ENCODE assay signal across 19 cellular contexts in the genomic region with DNA sequence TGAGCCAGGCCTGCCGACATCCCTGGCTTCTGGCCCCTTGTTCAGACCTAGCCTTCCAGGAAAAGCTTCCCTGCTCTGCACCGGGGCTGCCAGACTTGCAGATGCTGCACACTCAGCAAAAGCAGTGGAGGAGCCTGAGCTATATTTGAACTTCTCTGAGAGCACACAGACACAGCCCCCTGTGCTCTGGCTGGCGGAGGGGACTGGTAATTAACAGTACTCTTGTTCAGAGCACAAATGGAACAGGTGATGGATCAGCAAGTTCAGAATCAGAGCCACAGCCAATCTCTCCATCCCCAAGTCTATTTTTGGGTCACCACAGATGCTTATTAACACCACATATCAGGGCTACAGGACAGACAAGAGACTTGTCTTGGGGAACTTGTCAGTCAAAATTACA. TPM values are rescaled to one million over a fixed set of nuclear protein-coding genes. Genes with fewer than 3 reads are reported as not detected.
DNase-seq lines count a peak whose midpoint lies in the region; ATAC-seq and TF ChIP-seq lines count a peak whose summit lies in the region.
"Had no signal": no experiment of that assay in that cellular context is flagged by ENCODE, and none has a peak within 500 bp of the region (broad histone marks: within the 10 kb centered on the region; RNA-seq: fewer than 3 reads in every experiment).

No MANE protein-coding gene starts in this region.

- peak; percentile 57 for DNase-seq in RPMI8226
- DNase-seq in esophagus muscularis mucosa (ENCODE audit: extremely low spot score): peak; percentile 60
- DNase-seq in osteocyte (ENCODE audit: extremely low spot score, unreplicated experiment): peak; percentile 77
- no peak for DNase-seq in Kasumi-1 (lab: John Stamatoyannopoulos, UW)
- DNase-seq in ascending aorta (ENCODE audit: low spot score in 2 of 2): no peak
- DNase-seq: AML-193; CD4-positive, alpha-beta T cell; DMS153; DMS79; GDM1; GOT3; H7; HFFc6; IMR-90 had no signal

- H3K36me3 ChIP-seq in esophagus muscularis mucosa (no peaks in the 10 kb centered on the region), ascending aorta (no peaks in the 10 kb centered on the region)

- peaks cover 0 to 4% (median 0%) of the 10 kb centered on the region in 4 donors for H3K9me3 ChIP-seq in esophagus muscularis mucosa
- H3K9me3 ChIP-seq in ascending aorta: no peaks in the 10 kb centered on the region

- H3K27me3 ChIP-seq in esophagus muscularis mucosa: peaks cover 0 to 37% (median 0%) of the 10 kb centered on the region in 4 donors
- H3K27me3 ChIP-seq in ascending aorta: no peaks in the 10 kb centered on the region

- 62% methylated on average over 3 of the region's 3 CpGs for WGBS in esophagus muscularis mucosa

- no peak for ATAC-seq in GM18505 (IDR thresholded peaks at IDR 0.05; ENCODE audit: unreplicated experiment)
- ATAC-seq: HCT116 had no signal

- TF ChIP-seq CTCF in esophagus muscularis mucosa (IDR thresholded peaks at IDR 0.05) (no peak), osteocyte (IDR thresholded peaks at IDR 0.05) (no peak), ascending aorta (IDR thresholded peaks at IDR 0.05) (no peak)

- H3K27me3 Mint-ChIP-seq in osteocyte (ENCODE audit: unreplicated experiment): peaks cover 40% of the 10 kb centered on the region

- H3K36me3 Mint-ChIP-seq in osteocyte (ENCODE audit: unreplicated experiment): no peaks in the 10 kb centered on the region

- intact Hi-C loops in esophagus muscularis mucosa (cut with DNase I): no loop called here
- intact Hi-C loops in ascending aorta (cut with DNase I): no loop called here

- H3K4me1 Mint-ChIP-seq in osteocyte (ENCODE audit: unreplicated experiment): no peaks in the 10 kb centered on the region

- no peak for TF ChIP-seq POLR2A in esophagus muscularis mucosa (IDR thresholded peaks at IDR 0.05; ENCODE audit: low read depth)
- no peak for TF ChIP-seq POLR2A in GM18505 (IDR thresholded peaks at IDR 0.05; ENCODE audit: borderline replicate concordance, extremely low read depth, insufficient read depth, insufficient read length)

- H3K4me1 ChIP-seq in esophagus muscularis mucosa: no peaks in the 10 kb centered on the region
- no peaks in the 10 kb centered on the region for H3K4me1 ChIP-seq in ascending aorta

- peaks cover 4% of the 10 kb centered on the region for H3K9me3 Mint-ChIP-seq in osteocyte (ENCODE audit: unreplicated experiment)
- H3K9me3 Mint-ChIP-seq: HFFc6 had no signal

- no peak overlapping the region for H3K27ac Mint-ChIP-seq in osteocyte (ENCODE audit: unreplicated experiment)
- H3K27ac Mint-ChIP-seq: CD4-positive, alpha-beta T cell; HFFc6 had no signal

- no peak for TF ChIP-seq EP300 in esophagus muscularis mucosa (IDR thresholded peaks at IDR 0.05)

- H3K27ac ChIP-seq in esophagus muscularis mucosa (replicated peaks in 1 of 4): no peak overlapping the region
- H3K27ac ChIP-seq in ascending aorta: no peak overlapping the region
- H3K27ac ChIP-seq: C4-2B, HL-60 had no signal

- no peak overlapping the region for H3K4me3 ChIP-seq in esophagus muscularis mucosa
- no peak overlapping the region for H3K4me3 ChIP-seq in ascending aorta

- H3K4me3 Mint-ChIP-seq in osteocyte (ENCODE audit: unreplicated experiment): no peak overlapping the region
- H3K4me3 Mint-ChIP-seq: CD4-positive, alpha-beta T cell; HFFc6 had no signal

RNA-seq across cellular contexts. Expression of gene RIMS4, which starts 27.6 kb away (rescaled TPM):
- total RNA-seq in esophagus muscularis mucosa: 1 to 10 TPM; 1.2 to 2.6 (median 1.9) TPM
- total RNA-seq in osteocyte: 0.73 and 0.75 TPM in 2 replicates
- 4.0 TPM for total RNA-seq in ascending aorta
- total RNA-seq: CD4-positive, alpha-beta T cell; HFFc6; HT1080; IMR-90 had no signal

RNA-seq across cellular contexts. Expression of gene YWHAB, which starts 47.6 kb away (rescaled TPM):
- total RNA-seq in esophagus muscularis mucosa: 100 to 1,000 TPM; 121 to 140 (median 130) TPM
- 203 and 205 TPM in 2 replicates for total RNA-seq in osteocyte
- total RNA-seq in ascending aorta: 50.4 TPM

Comparison
In these comparisons a context has a peak if more than half of its experiments do, and no peak if none do; other contexts are left out.
1. DNase-seq: peak in RPMI8226 (single experiment), esophagus muscularis mucosa (single experiment) and osteocyte (single experiment); none in Kasumi-1 (0 of 2) and ascending aorta (0 of 2).